ENCODE assay signal across 21 cellular contexts in the genomic region with DNA sequence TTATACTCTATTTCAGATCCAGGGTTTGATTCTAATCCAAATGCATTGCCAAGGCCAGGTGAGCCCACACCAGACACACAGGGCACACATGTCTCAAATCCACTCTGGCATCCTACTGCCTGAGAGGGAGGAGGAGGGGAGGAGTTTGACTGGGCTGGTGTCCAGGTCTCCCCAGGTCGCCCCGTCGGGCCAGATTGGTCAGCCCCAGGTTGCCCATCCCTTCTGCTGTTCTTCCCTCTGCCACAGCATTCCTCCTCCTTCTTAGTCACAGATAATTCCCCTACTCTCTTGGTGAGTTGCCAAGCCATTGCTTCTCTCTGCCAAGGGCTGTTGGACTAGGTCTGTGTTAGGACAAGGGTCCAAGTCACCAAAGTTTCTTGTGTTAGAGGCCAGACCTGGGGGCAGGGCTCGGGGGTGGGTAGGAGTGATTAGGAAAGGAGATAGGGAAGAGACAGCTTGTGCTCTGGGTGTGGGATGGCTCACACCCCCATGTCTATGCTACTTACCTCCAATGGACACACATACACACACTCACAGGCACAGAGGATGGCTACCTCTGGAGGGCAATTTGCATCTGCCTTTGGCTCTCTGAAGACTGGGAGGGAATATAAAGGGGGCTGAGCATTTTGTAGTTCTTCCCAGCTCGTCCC. TPM values are rescaled to one million over a fixed set of nuclear protein-coding genes. Genes with fewer than 3 reads are reported as not detected.
DNase-seq lines count a peak whose midpoint lies in the region; ATAC-seq lines count a peak whose summit lies in the region.
"Had no signal": no experiment of that assay in that cellular context is flagged by ENCODE, and none has a peak within 500 bp of the region (broad histone marks: within the 10 kb centered on the region; RNA-seq: fewer than 3 reads in every experiment).

No MANE protein-coding gene starts in this region.

- intact Hi-C loops in head of caudate nucleus (cut with DNase I): no loop called here

- ATAC-seq in HG02763 (IDR thresholded peaks at IDR 0.05; ENCODE audit: unreplicated experiment): no peak
- ATAC-seq in HG03469 (IDR thresholded peaks at IDR 0.05; ENCODE audit: unreplicated experiment): no peak
- ATAC-seq: left lobe of liver; natural killer cell treated with Interleukin-12 subunit alpha and Interleukin-12 subunit beta and Interleukin-15 and Interleukin-18, amount 100 ng/mL, for 72 hours had no signal

- DNase-seq in DMS 273 treated with DMSO at 0.1 percent for 48 hours (lab: John Stamatoyannopoulos, UW) (peak; percentile 45), HT1080 (ENCODE audit: low read depth) (peak; percentile 55), SW480 (ENCODE audit: low spot score) (peak; percentile 52), islet precursor cell (peak; percentile 52), pons (ENCODE audit: low spot score) (no peak), head of caudate nucleus (no peak)
- DNase-seq: activated CD4-positive, alpha-beta T cell treated with anti-CD3 and anti-CD28 coated beads, Interleukin-2, amount 50 U/mL, for 1 hour; activated naive CD4-positive, alpha-beta T cell; effector CD4-positive, alpha-beta T cell; Kasumi-1; NCI-H1105; OCI-M1; stimulated activated CD4-positive, alpha-beta T cell treated with anti-CD3 and anti-CD28 coated beads, Interleukin-1b, Interleukin-23, amount 100 ng/mL, for 48 hours; stimulated activated naive CD4-positive, alpha-beta T cell; T-helper 2 cell had no signal

RNA-seq across cellular contexts. Expression of gene EGR4, which starts 2.5 kb away (rescaled TPM):
- total RNA-seq in HT1080 (2014; rRNA removed; shearing (Covaris generic)): not detected in 2 replicates
- polyA plus RNA-seq in HT1080 (2015; cell fraction: cytosol; rRNA removed): 0.02 TPM in 1 of 2 replicates, not detected in the other
- not detected in 2 replicates for polyA plus RNA-seq in HT1080 (2015; cell fraction: nucleus; rRNA removed)
- total RNA-seq: chondrocyte; left lobe of liver; natural killer cell treated with Interleukin-12 subunit alpha and Interleukin-12 subunit beta and Interleukin-15 and Interleukin-18, amount 100 ng/mL, for 72 hours; SJSA1 had no signal

RNA-seq across cellular contexts. Expression of gene FBXO41, which starts 11.6 kb away (rescaled TPM):
- total RNA-seq in HT1080 (2014; rRNA removed; shearing (Covaris generic)): 5.8 and 6.9 TPM in 2 replicates
- polyA plus RNA-seq in HT1080 (2015; cell fraction: cytosol; rRNA removed): 5.6 and 6.0 TPM in 2 replicates
- polyA plus RNA-seq in HT1080 (2015; cell fraction: nucleus; rRNA removed): 18.2 and 19.6 TPM in 2 replicates

Comparison
In these comparisons a context has a peak if more than half of its experiments do, and no peak if none do; other contexts are left out.
1. DNase-seq: peak in DMS 273 treated with DMSO at 0.1 percent for 48 hours (single experiment), HT1080 (single experiment), SW480 (single experiment) and islet precursor cell (single experiment); none in pons (single experiment) and head of caudate nucleus (0 of 42).